Comparison of ENCODE assay signal across 22 cellular contexts in the genomic region with DNA sequence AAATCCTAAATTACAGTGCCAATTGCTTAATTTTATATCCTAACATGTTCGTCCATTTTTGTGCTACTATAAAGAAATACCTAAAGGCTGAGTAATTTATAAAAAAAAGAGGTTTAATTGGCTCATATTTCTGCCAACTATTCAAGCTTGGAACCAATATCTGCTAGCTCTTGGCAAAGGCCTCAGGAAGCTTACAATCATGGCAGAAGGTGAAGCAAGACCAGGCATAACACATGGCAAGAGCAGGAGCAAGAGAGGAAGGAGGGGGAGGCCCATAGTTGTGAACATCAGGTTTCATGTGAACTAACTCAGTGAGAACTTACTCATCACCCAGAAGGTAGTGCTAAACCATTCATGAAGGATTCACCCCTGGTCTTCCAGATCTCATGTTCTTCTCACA.
"Had no signal": no experiment of that assay in that cellular context is flagged by ENCODE, and none has a peak within 500 bp of the region (broad histone marks: within the 10 kb centered on the region; RNA-seq: fewer than 3 reads in every experiment).

No MANE protein-coding gene starts in this region.

- H3K36me3 ChIP-seq: gastrocnemius medialis, stomach, suprapubic skin, tibial nerve, uterus had no signal

- H3K36me3 Mint-ChIP-seq: natural killer cell; stimulated activated memory B cell treated with anti-CD40 and anti-IgM and Interleukin-4, amounts not matched to agents 10 μg/mL and 1 μg/mL and 100 μg/mL, for 72 hours had no signal

- H3K4me3 Mint-ChIP-seq: activated CD4-positive, alpha-beta memory T cell treated with anti-CD3 and anti-CD28 coated beads, Interleukin-2, amount 10 ng/mL, durations not matched to agents 7 days and 5 days; activated CD4-positive, alpha-beta T cell treated with anti-CD3 and anti-CD28 coated beads, Interleukin-2, amount 10 ng/mL, durations not matched to agents 24 days and 14 days; activated naive CD8-positive, alpha-beta T cell treated with anti-CD3 and anti-CD28 coated beads, Interleukin-2, amount 50 U/mL, for 24 hours; natural killer cell; stimulated activated memory B cell treated with anti-CD40 and anti-IgM and Interleukin-4, amounts not matched to agents 10 μg/mL and 1 μg/mL and 100 μg/mL, for 72 hours had no signal

- H3K27ac ChIP-seq: gastrocnemius medialis, skin epidermis, stomach, suprapubic skin, tibial nerve, uterus had no signal

- H3K4me1 ChIP-seq: gastrocnemius medialis, stomach, suprapubic skin, tibial nerve, uterus had no signal

- H3K27ac Mint-ChIP-seq: activated CD4-positive, alpha-beta memory T cell treated with anti-CD3 and anti-CD28 coated beads, Interleukin-2, amount 10 ng/mL, durations not matched to agents 7 days and 5 days; activated CD4-positive, alpha-beta T cell treated with anti-CD3 and anti-CD28 coated beads, Interleukin-2, amount 10 ng/mL, durations not matched to agents 24 days and 14 days; activated naive CD8-positive, alpha-beta T cell treated with anti-CD3 and anti-CD28 coated beads, Interleukin-2, amount 50 U/mL, for 24 hours; natural killer cell; stimulated activated memory B cell treated with anti-CD40 and anti-IgM and Interleukin-4, amounts not matched to agents 10 μg/mL and 1 μg/mL and 100 μg/mL, for 72 hours had no signal

- H3K27me3 Mint-ChIP-seq: activated CD4-positive, alpha-beta memory T cell treated with anti-CD3 and anti-CD28 coated beads, Interleukin-2, amount 10 ng/mL, durations not matched to agents 7 days and 5 days; activated CD4-positive, alpha-beta T cell treated with anti-CD3 and anti-CD28 coated beads, Interleukin-2, amount 10 ng/mL, durations not matched to agents 24 days and 14 days; stimulated activated memory B cell treated with anti-CD40 and anti-IgM and Interleukin-4, amounts not matched to agents 10 μg/mL and 1 μg/mL and 100 μg/mL, for 72 hours had no signal

- H3K9me3 ChIP-seq: gastrocnemius medialis, suprapubic skin, tibial nerve, uterus had no signal

- H3K4me3 ChIP-seq: gastrocnemius medialis, skin epidermis, stomach, suprapubic skin, tibial nerve, uterus had no signal

- H3K9me3 Mint-ChIP-seq: activated CD4-positive, alpha-beta memory T cell treated with anti-CD3 and anti-CD28 coated beads, Interleukin-2, amount 10 ng/mL, durations not matched to agents 7 days and 5 days; stimulated activated memory B cell treated with anti-CD40 and anti-IgM and Interleukin-4, amounts not matched to agents 10 μg/mL and 1 μg/mL and 100 μg/mL, for 72 hours had no signal

- H3K27me3 ChIP-seq: gastrocnemius medialis, stomach, suprapubic skin, tibial nerve, uterus had no signal

- H3K4me1 Mint-ChIP-seq: activated CD4-positive, alpha-beta memory T cell treated with anti-CD3 and anti-CD28 coated beads, Interleukin-2, amount 10 ng/mL, durations not matched to agents 7 days and 5 days; activated CD4-positive, alpha-beta T cell treated with anti-CD3 and anti-CD28 coated beads, Interleukin-2, amount 10 ng/mL, durations not matched to agents 24 days and 14 days; activated naive CD8-positive, alpha-beta T cell treated with anti-CD3 and anti-CD28 coated beads, Interleukin-2, amount 50 U/mL, for 24 hours; natural killer cell; stimulated activated memory B cell treated with anti-CD40 and anti-IgM and Interleukin-4, amounts not matched to agents 10 μg/mL and 1 μg/mL and 100 μg/mL, for 72 hours had no signal

- ATAC-seq: activated naive CD8-positive, alpha-beta T cell treated with anti-CD3 and anti-CD28 coated beads, Interleukin-2, amount 50 U/mL, for 24 hours; esophagus mucosa; gastrocnemius medialis; left ventricle myocardium superior; natural killer cell; right cardiac atrium; stimulated activated memory B cell treated with anti-CD40 and anti-IgM and Interleukin-4, amounts not matched to agents 10 μg/mL and 1 μg/mL and 100 μg/mL, for 72 hours had no signal

- DNase-seq: activated CD4-positive, alpha-beta memory T cell treated with anti-CD3 and anti-CD28 coated beads, Interleukin-2, amount 10 ng/mL, durations not matched to agents 7 days and 5 days; activated CD4-positive, alpha-beta T cell treated with anti-CD3 and anti-CD28 coated beads, Interleukin-2, amount 10 ng/mL, durations not matched to agents 24 days and 14 days; activated gamma-delta T cell; activated naive CD4-positive, alpha-beta T cell treated with anti-CD3 and anti-CD28 coated beads, Interleukin-2, amount 50 U/mL, for 16 hours; activated naive CD8-positive, alpha-beta T cell treated with anti-CD3 and anti-CD28 coated beads, Interleukin-2, amount 50 U/mL, for 24 hours; dermis blood vessel endothelial cell; effector CD8-positive, alpha-beta T cell; gastrocnemius medialis; head of caudate nucleus; hypothalamus; left ventricle myocardium superior; midbrain; natural killer cell; right cardiac atrium; stomach; SW 1271; uterus had no signal
